10 cellular contexts compared by ENCODE assay signal in genomic region chr10:21510218-21511070, GRCh38. TPM values are rescaled to one million over a fixed set of nuclear protein-coding genes. Genes with fewer than 3 reads are reported as not detected.
DNase-seq lines count a peak whose midpoint lies in the region; ATAC-seq and TF ChIP-seq lines count a peak whose summit lies in the region.
"Had no signal": no experiment of that assay in that cellular context is flagged by ENCODE, and none has a peak within 500 bp of the region (broad histone marks: within the 10 kb centered on the region; RNA-seq: fewer than 3 reads in every experiment).

No MANE protein-coding gene starts in this region.

- no peak overlapping the region for H3K9ac ChIP-seq in muscle layer of colon (ENCODE audit: low read length)

- peaks cover 0 to 1% of the 10 kb centered on the region in 2 donors for H3K27me3 ChIP-seq in Peyer's patch
- no peaks in the 10 kb centered on the region for H3K27me3 ChIP-seq in muscle layer of colon (ENCODE audit: control insufficient read depth in 1 of 2, insufficient read depth in 2 of 2, low read length in 2 of 2)
- H3K27me3 ChIP-seq in transverse colon = peaks cover 85% of the 10 kb centered on the region

- TF ChIP-seq EP300 in transverse colon (IDR thresholded peaks at IDR 0.05; ENCODE audit: low read depth) = no peak

- TF ChIP-seq POLR2A in Peyer's patch (IDR thresholded peaks at IDR 0.05) = no peak
- no peak for TF ChIP-seq POLR2A in transverse colon (IDR thresholded peaks at IDR 0.05)

- intact Hi-C loops in transverse colon (cut with DNase I; ENCODE audit: low total_unique reads) = no loop called here

- H3K9me3 ChIP-seq in Peyer's patch = no peaks in the 10 kb centered on the region
- no peaks in the 10 kb centered on the region for H3K9me3 ChIP-seq in muscle layer of colon (ENCODE audit: low read length)
- no peaks in the 10 kb centered on the region for H3K9me3 ChIP-seq in transverse colon
- H3K9me3 ChIP-seq: neutrophil had no signal

- H3K4me1 ChIP-seq in Peyer's patch (no peaks in the 10 kb centered on the region), muscle layer of colon (ENCODE audit: insufficient read depth, low read length) (peaks cover 25% of the 10 kb centered on the region), transverse colon (peaks cover 0 to 17% (median 0%) of the 10 kb centered on the region in 4 donors)

- ATAC-seq in HG02840 (IDR thresholded peaks at IDR 0.05; ENCODE audit: low FRiP score, unreplicated experiment) = no peak
- ATAC-seq in HG02798 (IDR thresholded peaks at IDR 0.05; ENCODE audit: poor library complexity, unreplicated experiment) = no peak

- TF ChIP-seq CTCF in Peyer's patch (IDR thresholded peaks at IDR 0.05) (no peak), fibroblast of villous mesenchyme (IDR thresholded peaks at IDR 0.05; ENCODE audit: insufficient read depth, low read depth, low read length) (no peak), transverse colon (IDR thresholded peaks at IDR 0.05) (no peak)

- H3K36me3 ChIP-seq in Peyer's patch (no peaks in the 10 kb centered on the region), muscle layer of colon (ENCODE audit: insufficient read depth, low read length) (no peaks in the 10 kb centered on the region), transverse colon (no peaks in the 10 kb centered on the region)
- H3K36me3 ChIP-seq: neutrophil had no signal

- 54 to 57% methylated on average over 20 to 31 of the region's 41 CpGs for WGBS in transverse colon (ENCODE audit: low coverage in 1 of 2), 2 donors

- peak overlapping the region in 2 of 4 donors; percentile 35 to 42 for H3K4me3 ChIP-seq in Peyer's patch
- peak overlapping the region; percentile 44 for H3K4me3 ChIP-seq in fibroblast of villous mesenchyme (ENCODE audit: low read depth, low read length)
- peak overlapping the region; percentile 40 to 44 for H3K4me3 ChIP-seq in muscle layer of colon (ENCODE audit: low read depth in 1 of 2, low read length in 2 of 2)
- H3K4me3 ChIP-seq in transverse colon = peak overlapping the region in 3 of 4 donors; percentile 20 to 38 (median 26)

- DNase-seq in Peyer's patch (no peak), fibroblast of villous mesenchyme (ENCODE audit: low read depth) (no peak), transverse colon (no peak), activated gamma-delta T cell (lab: John Stamatoyannopoulos, UW) (no peak)
- no peak for DNase-seq in activated T-cell treated with anti-CD3 and anti-CD28 coated beads, Interleukin-2, amount 50 U/mL, for 1 hour
- DNase-seq: cerebellar nuclear complex had no signal

- in situ Hi-C loops in transverse colon (cut with MboI; ENCODE audit: low pct_ligation_motif_present in 1 of 4, low pct_unique_long_range_greater_than_20kb in 1 of 4, low sequenced_read_pairs in 3 of 4) = loop anchor here in 1 of 4 donors (25.0 kb wide), 1 partner anchor 802 kb away; the partner anchor contains the start of genes BMI1 and COMMD3

- H3K27ac ChIP-seq in Peyer's patch = peak overlapping the region in 3 of 4 donors; percentile 10 to 52 (median 52)
- H3K27ac ChIP-seq in muscle layer of colon (ENCODE audit: low read depth, low read length) = peak overlapping the region; percentile 41
- peak overlapping the region in 1 of 4 donors; percentile 23 for H3K27ac ChIP-seq in transverse colon
- H3K27ac ChIP-seq: neutrophil had no signal

RNA-seq across cellular contexts. Expression of gene SKIDA1, which starts 15.0 kb away (rescaled TPM):
- under 1 TPM in 1 of 4 donors, not detected in 3; 0.27 TPM for total RNA-seq in Peyer's patch
- total RNA-seq in fibroblast of villous mesenchyme = 0.32 and 0.43 TPM in 2 replicates
- under 1 TPM in 2 of 4 donors, not detected in 2; 0.27 to 0.60 TPM for total RNA-seq in transverse colon

RNA-seq across cellular contexts. Expression of gene MLLT10, which starts 23.6 kb away (rescaled TPM):
- total RNA-seq in Peyer's patch (10 to 100 TPM; 25.2 to 65.2 (median 40.1) TPM), fibroblast of villous mesenchyme (46.4 and 50.5 TPM in 2 replicates), transverse colon (10 to 100 TPM; 12.0 to 43.0 (median 28.5) TPM)
